Comparison of ENCODE assay signal across 20 cellular contexts in the genomic region with DNA sequence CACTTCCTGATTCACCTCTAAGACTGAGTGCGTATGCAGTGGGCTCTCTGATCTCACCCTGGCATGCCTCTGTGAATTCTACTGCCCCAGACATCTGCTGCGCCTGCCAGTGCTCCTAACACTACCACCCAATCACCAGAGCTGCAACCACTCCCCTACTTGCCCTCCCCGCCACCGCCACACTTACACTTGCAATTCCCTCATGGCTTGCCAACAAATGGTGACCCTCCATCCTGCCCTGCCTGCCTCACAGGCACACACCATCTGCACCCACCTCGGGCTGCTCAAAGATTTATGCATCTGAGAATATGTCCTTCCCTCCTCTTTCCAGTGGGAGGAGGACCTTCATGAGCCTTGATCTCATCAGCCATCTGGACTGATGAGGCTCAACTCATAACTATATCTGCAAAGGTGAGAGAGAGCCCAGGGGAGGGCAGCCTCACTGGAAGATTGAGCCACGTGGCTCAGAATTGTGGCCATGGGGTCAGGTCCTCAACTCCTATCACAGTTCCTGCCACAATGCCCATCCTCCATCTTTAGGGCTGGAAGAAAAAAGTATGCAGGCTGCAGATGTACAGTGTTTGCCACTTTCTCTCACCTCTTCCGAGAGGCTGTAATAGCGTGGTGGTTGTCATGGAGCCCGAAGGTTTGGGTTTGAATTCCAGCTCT.
DNase-seq lines count a peak whose midpoint lies in the region; ATAC-seq and TF ChIP-seq lines count a peak whose summit lies in the region.
"Had no signal": no experiment of that assay in that cellular context is flagged by ENCODE, and none has a peak within 500 bp of the region (broad histone marks: within the 10 kb centered on the region; RNA-seq: fewer than 3 reads in every experiment).

No MANE protein-coding gene starts in this region.

- in situ Hi-C loops in G401 (cut with HindIII; ENCODE audit: low sequenced_read_pairs) = no loop called here

- no peak for TF ChIP-seq CTCF in brain (conservative IDR thresholded peaks at IDR 0.05)

- H3K4me1 Mint-ChIP-seq in brain = peaks cover 23% of the 10 kb centered on the region
- H3K4me1 Mint-ChIP-seq: B cell had no signal

- no peak for ATAC-seq in GM21423 (IDR thresholded peaks at IDR 0.05; ENCODE audit: unreplicated experiment)
- ATAC-seq: GM23338, K562 had no signal

- peaks cover 27% of the 10 kb centered on the region for H3K27me3 Mint-ChIP-seq in brain

- no peaks in the 10 kb centered on the region for H3K36me3 Mint-ChIP-seq in brain

- DNase-seq in D341Med (ENCODE audit: low spot score) = peak; percentile 63
- peak; percentile 16 for DNase-seq in G401 (ENCODE audit: low spot score)
- DNase-seq in NCI-H524 (lab: John Stamatoyannopoulos, UW) = peak; percentile 96 to 98
- no peak for DNase-seq in activated CD8-positive, alpha-beta memory T cell treated with anti-CD3 and anti-CD28 coated beads, Interleukin-2, amount 50 U/mL, for 4 hours
- no peak for DNase-seq in RKO (ENCODE audit: low spot score)
- DNase-seq in NCI-H1417 (lab: John Stamatoyannopoulos, UW) = no peak
- DNase-seq: DND-41, HCEC 1CT, MM.1S, NCI-H1105, NCI-H2081 treated with DMSO at 0.1 percent for 48 hours, NCI-H226, NCI-H748 treated with DMSO at 0.1 percent for 48 hours, SHP77 had no signal

- no peak overlapping the region for H3K4me3 Mint-ChIP-seq in brain
- H3K4me3 Mint-ChIP-seq: B cell; GM23338; T-helper 1 cell treated with Interleukin-12 subunit alpha and Interleukin-12 subunit beta and Interleukin-4 antibody, amounts not matched to agents 30 μg/mL and 1 μg/mL, for 36 hours had no signal

- H3K9me3 Mint-ChIP-seq in brain = peaks cover 0 to 4% (median 2%) of the 10 kb centered on the region in 5 experiments
- H3K9me3 Mint-ChIP-seq: T-helper 1 cell treated with Interleukin-12 subunit alpha and Interleukin-12 subunit beta and Interleukin-4 antibody, amounts not matched to agents 30 μg/mL and 1 μg/mL, for 36 hours had no signal

- H3K27ac Mint-ChIP-seq in brain = peak overlapping the region in 3 of 5 experiments; percentile 48 to 63 (median 58)
- H3K27ac Mint-ChIP-seq: B cell; GM23338; T-helper 1 cell treated with Interleukin-12 subunit alpha and Interleukin-12 subunit beta and Interleukin-4 antibody, amounts not matched to agents 30 μg/mL and 1 μg/mL, for 36 hours had no signal

Comparison
In these comparisons a context has a peak if more than half of its experiments do, and no peak if none do; other contexts are left out.
1. DNase-seq: peak in D341Med (single experiment), G401 (single experiment) and NCI-H524 (2 of 2); none in activated CD8-positive, alpha-beta memory T cell treated with anti-CD3 and anti-CD28 coated beads, Interleukin-2, amount 50 U/mL, for 4 hours (single experiment), RKO (single experiment) and NCI-H1417 (0 of 3).